Comparison of ENCODE assay signal across 11 cellular contexts in the genomic region with DNA sequence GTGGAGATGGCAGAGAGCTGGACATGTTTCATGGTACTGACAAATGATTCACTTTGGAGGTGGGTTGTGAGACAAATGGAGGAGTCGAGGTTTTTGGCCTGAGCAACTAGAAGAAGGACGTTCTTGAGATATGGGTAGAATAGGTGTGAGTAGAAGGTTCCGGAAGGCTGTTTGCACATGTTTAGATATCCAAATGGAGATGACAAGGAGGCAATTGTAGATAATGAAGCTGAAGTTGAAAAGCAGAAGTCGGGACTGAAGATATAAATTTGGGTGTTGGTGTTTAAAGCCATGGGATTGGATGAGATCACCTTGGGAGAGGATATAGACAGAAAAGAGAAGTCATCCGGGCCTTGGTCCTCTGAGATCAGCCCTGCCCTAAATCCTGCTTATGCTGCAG.
"Had no signal": no experiment of that assay in that cellular context is flagged by ENCODE, and none has a peak within 500 bp of the region (broad histone marks: within the 10 kb centered on the region; RNA-seq: fewer than 3 reads in every experiment).

No MANE protein-coding gene starts in this region.

- ATAC-seq: activated CD4-positive, CD25-positive, alpha-beta regulatory T cell treated with anti-CD3 and anti-CD28 coated beads, Interleukin-2, amount 50 U/mL, for 24 hours; activated naive CD4-positive, alpha-beta T cell treated with anti-CD3 and anti-CD28 coated beads, Interleukin-2, amount 50 U/mL, for 72 hours; pancreas had no signal

- H3K27me3 ChIP-seq: pancreas had no signal

- H3K27ac ChIP-seq: pancreas, thoracic aorta had no signal

- H3K9me3 ChIP-seq: pancreas, thoracic aorta had no signal

- DNase-seq: activated effector memory CD4-positive, alpha-beta T cell treated with anti-CD3 and anti-CD28 coated beads, Interleukin-2, amount 50 U/mL, for 16 hours; activated T-cell treated with anti-CD3 and anti-CD28 coated beads, Interleukin-2, amount 50 U/mL, for 1 hour; dermis blood vessel endothelial cell; hypothalamus; midbrain; pancreas; stimulated activated CD4-positive, alpha-beta T cell treated with anti-CD3 and anti-CD28 coated beads, Interleukin-15, amount 100 ng/mL, for 24 hours; stimulated activated CD4-positive, alpha-beta T cell treated with anti-CD3 and anti-CD28 coated beads, Interleukin-4, amount 100 ng/mL, for 24 hours had no signal

- H3K4me1 ChIP-seq: pancreas had no signal

- H3K4me3 ChIP-seq: pancreas, thoracic aorta had no signal

- H3K36me3 ChIP-seq: pancreas, thoracic aorta had no signal
